14 cellular contexts compared by ENCODE assay signal in the genomic region with DNA sequence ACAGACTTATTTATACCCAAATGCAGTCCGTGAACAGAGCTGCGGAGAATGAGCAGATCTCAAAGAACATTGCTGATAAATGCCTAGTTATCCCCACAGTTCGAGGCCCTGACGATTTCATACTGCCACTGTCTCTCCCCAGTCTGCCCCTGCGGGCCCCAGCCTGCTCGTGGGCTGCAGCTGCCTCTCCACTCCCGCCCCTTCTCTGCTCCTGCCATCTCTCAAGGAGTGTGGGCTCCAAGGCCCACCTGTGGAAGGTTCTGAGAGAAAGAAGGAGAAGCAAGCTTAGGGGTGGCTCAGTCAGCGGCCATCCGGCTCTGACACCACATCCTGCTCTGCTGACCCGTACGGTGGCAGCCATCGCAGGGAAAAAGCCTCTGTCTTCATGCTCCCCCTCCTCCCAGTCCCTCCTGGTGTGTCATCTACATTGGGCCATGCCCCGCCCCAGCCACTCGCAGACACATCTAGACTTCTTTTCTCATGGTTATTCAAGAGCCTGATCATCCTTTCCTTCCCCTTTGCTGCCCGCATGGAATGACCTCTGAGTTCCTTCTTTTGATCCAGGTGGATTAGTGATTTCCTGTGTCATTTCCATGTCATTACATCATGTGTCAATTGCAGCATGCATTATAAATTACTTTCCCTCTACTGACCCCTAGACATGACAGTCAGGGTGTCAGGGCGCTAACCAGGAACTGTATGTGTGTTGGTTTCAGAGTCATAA. TPM values are rescaled to one million over a fixed set of nuclear protein-coding genes. Genes with fewer than 3 reads are reported as not detected.
DNase-seq lines count a peak whose midpoint lies in the region; ATAC-seq and TF ChIP-seq lines count a peak whose summit lies in the region.
"Had no signal": no experiment of that assay in that cellular context is flagged by ENCODE, and none has a peak within 500 bp of the region (broad histone marks: within the 10 kb centered on the region; RNA-seq: fewer than 3 reads in every experiment).

No MANE protein-coding gene starts in this region.

- peak overlapping the region in 4 of 11 experiments; percentile 21 to 58 (median 26); a peak in 4 of 22 replicates for H3K9ac ChIP-seq in BLaER1 treated with 17β-estradiol and CSF1 and Interleukin-3, amounts not matched to agents 10 nM and 100 nM
- 0 out of 2 replicates have a peak overlapping the region, but pooled peaks have one; percentile 28 for H3K9ac ChIP-seq in HUES48 (ENCODE audit: low read depth, low read length)
- H3K9ac ChIP-seq: parathyroid adenoma had no signal

- H3K9me3 Mint-ChIP-seq in activated naive CD8-positive, alpha-beta T cell treated with anti-CD3 and anti-CD28 coated beads, Interleukin-2, amount 50 U/mL, for 24 hours = no peaks in the 10 kb centered on the region
- H3K9me3 Mint-ChIP-seq in memory B cell = no peaks in the 10 kb centered on the region
- H3K9me3 Mint-ChIP-seq in HFFc6 = no peaks in the 10 kb centered on the region

- WGBS in ovary, 3 donors = 77 to 81% (median 78%) methylated on average over 16 of the region's 16 CpGs

- no peak for TF ChIP-seq CTCF in ovary (IDR thresholded peaks at IDR 0.05)
- TF ChIP-seq CTCF in HFFc6 (IDR thresholded peaks at IDR 0.05) = no peak

- H3K27ac ChIP-seq in BLaER1 treated with 17β-estradiol and CSF1 and Interleukin-3, amounts not matched to agents 10 nM and 100 nM = peak overlapping the region in 7 of 11 experiments; percentile 0 to 45 (median 31); a peak in 11 of 22 replicates
- H3K27ac ChIP-seq in HUES48 (ENCODE audit: low read depth, low read length) (peak overlapping the region; percentile 72), ovary (no peak overlapping the region)
- H3K27ac ChIP-seq: esophagus squamous epithelium, parathyroid adenoma had no signal

- no peaks in the 10 kb centered on the region for H3K27me3 Mint-ChIP-seq in activated naive CD8-positive, alpha-beta T cell treated with anti-CD3 and anti-CD28 coated beads, Interleukin-2, amount 50 U/mL, for 24 hours
- H3K27me3 Mint-ChIP-seq in memory B cell (no peaks in the 10 kb centered on the region), HFFc6 (ENCODE audit: insufficient read depth) (no peaks in the 10 kb centered on the region; the same call in 1 of the 2 replicates)

- peaks cover 87 to 99% (median 98%) of the 10 kb centered on the region in 11 experiments for H3K36me3 ChIP-seq in BLaER1 treated with 17β-estradiol and CSF1 and Interleukin-3, amounts not matched to agents 10 nM and 100 nM
- H3K36me3 ChIP-seq in HUES48 (ENCODE audit: control insufficient read depth, insufficient read depth, low read length) (peaks cover 79% of the 10 kb centered on the region), ovary (no peaks in the 10 kb centered on the region)

- peaks cover 20 to 48% (median 36%) of the 10 kb centered on the region in 10 experiments for H3K4me1 ChIP-seq in BLaER1 treated with 17β-estradiol and CSF1 and Interleukin-3, amounts not matched to agents 10 nM and 100 nM
- peaks cover 11% of the 10 kb centered on the region for H3K4me1 ChIP-seq in HUES48 (ENCODE audit: control insufficient read depth, insufficient read depth, low read length)
- H3K4me1 ChIP-seq in ovary (ENCODE audit: insufficient read depth) = no peaks in the 10 kb centered on the region
- H3K4me1 ChIP-seq: parathyroid adenoma had no signal

- peaks cover 0 to 65% (median 25%) of the 10 kb centered on the region in 11 experiments; a peak in 15 of 22 replicates for H4K20me1 ChIP-seq in BLaER1 treated with 17β-estradiol and CSF1 and Interleukin-3, amounts not matched to agents 10 nM and 100 nM

- TF ChIP-seq POLR2A in ovary (IDR thresholded peaks at IDR 0.05) = no peak

- ATAC-seq in activated naive CD8-positive, alpha-beta T cell treated with anti-CD3 and anti-CD28 coated beads, Interleukin-2, amount 50 U/mL, for 24 hours = no peak
- ATAC-seq in memory B cell (ENCODE audit: low read depth) = no peak
- ATAC-seq: activated CD4-positive, CD25-positive, alpha-beta regulatory T cell treated with anti-CD3 and anti-CD28 coated beads, Interleukin-2, amount 50 U/mL, for 24 hours; PC-3 had no signal

- H3K4me3 ChIP-seq in BLaER1 treated with 17β-estradiol and CSF1 and Interleukin-3, amounts not matched to agents 10 nM and 100 nM = no peak overlapping the region
- H3K4me3 ChIP-seq in HUES48 (ENCODE audit: low read depth, low read length) (no peak overlapping the region), ovary (no peak overlapping the region)
- H3K4me3 ChIP-seq: esophagus squamous epithelium had no signal

- peak overlapping the region in 3 of 11 experiments; percentile 44 to 73 (median 52); a peak in 5 of 22 replicates for H3K4me2 ChIP-seq in BLaER1 treated with 17β-estradiol and CSF1 and Interleukin-3, amounts not matched to agents 10 nM and 100 nM

- TF ChIP-seq EP300 in ovary (IDR thresholded peaks at IDR 0.05) = no peak

- no peaks in the 10 kb centered on the region for H3K27me3 ChIP-seq in BLaER1 treated with 17β-estradiol and CSF1 and Interleukin-3, amounts not matched to agents 10 nM and 100 nM
- no peaks in the 10 kb centered on the region for H3K27me3 ChIP-seq in HUES48 (ENCODE audit: control insufficient read depth, insufficient read depth, low read length)
- no peaks in the 10 kb centered on the region for H3K27me3 ChIP-seq in ovary
- H3K27me3 ChIP-seq: esophagus squamous epithelium had no signal

- H3K4me3 Mint-ChIP-seq in activated naive CD8-positive, alpha-beta T cell treated with anti-CD3 and anti-CD28 coated beads, Interleukin-2, amount 50 U/mL, for 24 hours = no peak overlapping the region
- H3K4me3 Mint-ChIP-seq in memory B cell (no peak overlapping the region), HFFc6 (no peak overlapping the region)

- no peak for DNase-seq in activated naive CD8-positive, alpha-beta T cell treated with anti-CD3 and anti-CD28 coated beads, Interleukin-2, amount 50 U/mL, for 24 hours
- no peak for DNase-seq in memory B cell (ENCODE audit: low spot score in 2 of 2)
- DNase-seq in ovary = no peak
- no peak for DNase-seq in HFFc6
- DNase-seq in NCI-H1105 treated with DMSO at 0.1 percent for 48 hours (lab: John Stamatoyannopoulos, UW) = no peak
- DNase-seq in NCI-H2196 treated with DMSO at 0.1 percent for 48 hours (lab: John Stamatoyannopoulos, UW; ENCODE audit: unreplicated experiment) = no peak
- DNase-seq: DMS 273 treated with DMSO at 0.1 percent for 48 hours, esophagus squamous epithelium, mammary epithelial cell, PC-3 had no signal

- peaks cover 8% of the 10 kb centered on the region for H3K4me1 Mint-ChIP-seq in activated naive CD8-positive, alpha-beta T cell treated with anti-CD3 and anti-CD28 coated beads, Interleukin-2, amount 50 U/mL, for 24 hours
- peaks cover 26% of the 10 kb centered on the region for H3K4me1 Mint-ChIP-seq in memory B cell
- H3K4me1 Mint-ChIP-seq in HFFc6 (ENCODE audit: low read depth) = peaks cover 5% of the 10 kb centered on the region; the same call in 1 of the 2 replicates

- intact Hi-C loops in ovary (cut with DNase I) = no loop called here

- peaks cover 12% of the 10 kb centered on the region for H3K36me3 Mint-ChIP-seq in activated naive CD8-positive, alpha-beta T cell treated with anti-CD3 and anti-CD28 coated beads, Interleukin-2, amount 50 U/mL, for 24 hours (ENCODE audit: low read depth)
- H3K36me3 Mint-ChIP-seq in memory B cell (peaks cover 27% of the 10 kb centered on the region), HFFc6 (ENCODE audit: low read depth) (0 out of 2 replicates have a peak, but pooled peaks cover 5% of the 10 kb centered on the region)

- no peaks in the 10 kb centered on the region for H3K9me3 ChIP-seq in BLaER1 treated with 17β-estradiol and CSF1 and Interleukin-3, amounts not matched to agents 10 nM and 100 nM (replicated peaks in 1 of 11)
- H3K9me3 ChIP-seq in HUES48 (ENCODE audit: control insufficient read depth, insufficient read depth, low read length) (no peaks in the 10 kb centered on the region), ovary (no peaks in the 10 kb centered on the region)
- H3K9me3 ChIP-seq: esophagus squamous epithelium had no signal

- peak overlapping the region; percentile 30 for H3K27ac Mint-ChIP-seq in activated naive CD8-positive, alpha-beta T cell treated with anti-CD3 and anti-CD28 coated beads, Interleukin-2, amount 50 U/mL, for 24 hours
- H3K27ac Mint-ChIP-seq in memory B cell (peak overlapping the region; percentile 97), HFFc6 (no peak overlapping the region)

RNA-seq across cellular contexts. Expression of a gene that starts 51.9 kb away (rescaled TPM):
- 10 to 100 TPM; 17.8 to 52.3 (median 43.5) TPM for total RNA-seq in ovary
- polyA plus RNA-seq in ovary = 10 to 100 TPM; 21.7 to 25.4 TPM
- total RNA-seq in HFFc6 (2021; fragmentation: NEBNext Ultra II Directional; extraction: Animal tissue kit (Norgen Biotek cat#: 25700)) = 10 to 100 TPM; 27.3 to 29.6 (median 28.4) TPM

Comparison
In these comparisons a context has a peak if more than half of its experiments do, and no peak if none do; other contexts are left out.
1. H3K27ac ChIP-seq: peak in BLaER1 treated with 17β-estradiol and CSF1 and Interleukin-3, amounts not matched to agents 10 nM and 100 nM (7 of 11) and HUES48 (single experiment); none in ovary (0 of 2).